ENCODE assay signal across 13 cellular contexts in the genomic region with DNA sequence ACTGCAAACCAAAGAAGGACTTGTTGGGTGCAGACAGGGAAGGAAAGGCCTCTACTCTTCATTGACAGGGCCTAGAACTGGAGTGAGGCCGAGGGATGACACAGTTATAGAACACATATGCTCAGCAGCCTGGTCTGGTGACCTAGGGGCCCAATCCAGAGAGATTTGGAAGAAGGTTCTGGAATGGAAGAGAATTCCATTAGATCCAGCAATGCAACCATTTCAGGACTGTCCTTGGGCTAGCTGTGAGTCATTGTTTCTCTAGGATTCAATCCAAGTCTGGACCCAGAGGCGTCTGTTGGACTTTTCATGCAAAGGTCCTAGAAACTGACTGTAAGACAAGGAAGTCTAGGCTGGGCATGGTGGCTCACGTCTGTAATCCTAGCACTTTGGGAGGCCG. TPM values are rescaled to one million over a fixed set of nuclear protein-coding genes. Genes with fewer than 3 reads are reported as not detected.
A peak's percentile ranks its signal among the peaks of the same experiment; 100 is the strongest.
DNase-seq lines count a peak whose midpoint lies in the region; ATAC-seq, FAIRE-seq and TF ChIP-seq lines count a peak whose summit lies in the region.
"Had no signal": no experiment of that assay in that cellular context is flagged by ENCODE, and none has a peak within 500 bp of the region (broad histone marks: within the 10 kb centered on the region; RNA-seq: fewer than 3 reads in every experiment).

No MANE protein-coding gene starts in this region.

- 52 to 72% methylated on average over 4 of the region's 4 CpGs for WGBS in heart right ventricle, 2 donors
- 67 to 71% (median 68%) methylated on average over 4 of the region's 4 CpGs for WGBS in small intestine, 3 donors
- 64% methylated on average over 4 of the region's 4 CpGs for whole genome bisulfite sequencing in esophagus muscularis mucosa

- no peak for TF ChIP-seq EP300 in esophagus muscularis mucosa (IDR thresholded peaks at IDR 0.05)

- H3K27ac ChIP-seq in heart right ventricle, result peak overlapping the region in 6 of 10 donors; percentile 38 to 84 (median 62)
- no peak overlapping the region for H3K27ac ChIP-seq in small intestine (ENCODE audit: low read depth in 1 of 2, low read length in 1 of 2)
- H3K27ac ChIP-seq in esophagus muscularis mucosa (replicated peaks in 1 of 4), result peak overlapping the region in 1 of 4 donors; percentile 2
- H3K27ac ChIP-seq: transverse colon had no signal

- TF ChIP-seq POLR2A in H54 (IDR thresholded peaks at IDR 0.05; ENCODE audit: low read depth, low read length) (no peak), esophagus muscularis mucosa (IDR thresholded peaks at IDR 0.05; ENCODE audit: low read depth) (no peak)

- peak; percentile 67 to 78 (median 72) for ATAC-seq in heart right ventricle
- no peak for ATAC-seq in GM19397 (IDR thresholded peaks at IDR 0.05; ENCODE audit: unreplicated experiment)
- ATAC-seq in GM21737 (IDR thresholded peaks at IDR 0.05; ENCODE audit: unreplicated experiment), result no peak

- DNase-seq in H54 (ENCODE audit: insufficient read length, low spot score) (peak; percentile 65), astrocyte of the cerebellum (ENCODE audit: low read depth) (peak; percentile 39), heart right ventricle (peak in 1 of 2 donors; percentile 18), small intestine (peak; percentile 44), esophagus muscularis mucosa (ENCODE audit: extremely low spot score) (no peak)
- no peak for DNase-seq in activated CD4-positive, alpha-beta T cell treated with anti-CD3 and anti-CD28 coated beads, Interleukin-2, amount 50 U/mL, for 48 hours
- DNase-seq: DMS79, H9, NCI-H1092, transverse colon had no signal

- no peak overlapping the region for H3K4me3 ChIP-seq in astrocyte of the cerebellum (ENCODE audit: low read depth, low read length)
- no peak overlapping the region for H3K4me3 ChIP-seq in heart right ventricle
- no peak overlapping the region for H3K4me3 ChIP-seq in small intestine (ENCODE audit: low read depth in 1 of 2, low read length in 2 of 2)
- no peak overlapping the region for H3K4me3 ChIP-seq in esophagus muscularis mucosa
- H3K4me3 ChIP-seq: transverse colon had no signal

- intact Hi-C loops in heart right ventricle (cut with DNase I) (loop anchor here in 1 of 10 donors (5.0 kb wide), 1 partner anchor 58 kb away; the partner anchor contains the start of gene WIPF3), esophagus muscularis mucosa (cut with DNase I) (no loop called here)

- H3K4me1 ChIP-seq in heart right ventricle (peaks cover 5 to 31% (median 29%) of the 10 kb centered on the region in 9 donors), small intestine (ENCODE audit: control insufficient read depth in 2 of 2, insufficient read depth in 1 of 2, low read depth in 1 of 2, low read length in 1 of 2) (no peaks in the 10 kb centered on the region), esophagus muscularis mucosa (peaks cover 18 to 24% (median 21%) of the 10 kb centered on the region in 4 donors)

- H3K27me3 ChIP-seq in heart right ventricle (no peaks in the 10 kb centered on the region), small intestine (ENCODE audit: control insufficient read depth in 2 of 2, insufficient read depth in 2 of 2, low read length in 2 of 2) (no peaks in the 10 kb centered on the region), esophagus muscularis mucosa (no peaks in the 10 kb centered on the region)
- H3K27me3 ChIP-seq: transverse colon had no signal

- H3K36me3 ChIP-seq in heart right ventricle (no peaks in the 10 kb centered on the region), small intestine (ENCODE audit: control insufficient read depth in 2 of 2, insufficient read depth in 2 of 2, low read length in 2 of 2) (no peaks in the 10 kb centered on the region), esophagus muscularis mucosa (no peaks in the 10 kb centered on the region)
- H3K36me3 ChIP-seq: transverse colon had no signal

- H3K9me3 ChIP-seq in heart right ventricle, result no peaks in the 10 kb centered on the region
- H3K9me3 ChIP-seq in small intestine (ENCODE audit: control insufficient read depth, low read depth), result no peaks in the 10 kb centered on the region
- H3K9me3 ChIP-seq in esophagus muscularis mucosa, result no peaks in the 10 kb centered on the region
- H3K9me3 ChIP-seq: transverse colon had no signal

- FAIRE-seq in H54 (lab: Jason Lieb, UNC), result no peak
- no peak for FAIRE-seq in small intestine (lab: Jason Lieb, UNC)

- in situ Hi-C loops in astrocyte of the cerebellum (cut with HindIII; ENCODE audit: low sequenced_read_pairs), result no loop called here

- TF ChIP-seq CTCF in astrocyte of the cerebellum (IDR thresholded peaks at IDR 0.05; ENCODE audit: low read depth, low read length, missing control alignments) (no peak), heart right ventricle (IDR thresholded peaks at IDR 0.05) (no peak), esophagus muscularis mucosa (IDR thresholded peaks at IDR 0.05) (no peak)

RNA-seq across cellular contexts. Expression of gene WIPF3, which starts 59.2 kb away (rescaled TPM):
- 10 to 100 TPM in 3 of 10 donors, 1 to 10 TPM in 7; 4.4 to 15.4 (median 7.7) TPM for total RNA-seq in heart right ventricle
- polyA plus RNA-seq in heart right ventricle, result 1 to 10 TPM; 1.1 to 6.7 TPM
- polyA plus RNA-seq in small intestine, result 1 to 10 TPM; 1.1 to 1.8 (median 1.6) TPM
- total RNA-seq in esophagus muscularis mucosa, result 10 to 100 TPM in 1 of 4 donors, 1 to 10 TPM in 3; 3.3 to 10.4 (median 6.2) TPM
- total RNA-seq: T-helper 2 cell treated with Interferon-gamma antibody and Interleukin-4, amounts not matched to agents 100 ng/mL and 5 ng/mL, for 36 hours had no signal

Comparison
In these comparisons a context has a peak if more than half of its experiments do, and no peak if none do; other contexts are left out.
1. DNase-seq: peak in H54 (single experiment), astrocyte of the cerebellum (single experiment) and small intestine (single experiment); none in esophagus muscularis mucosa (single experiment) and activated CD4-positive, alpha-beta T cell treated with anti-CD3 and anti-CD28 coated beads, Interleukin-2, amount 50 U/mL, for 48 hours (0 of 2).
2. ATAC-seq: peak in heart right ventricle (8 of 8); none in GM19397 (single experiment) and GM21737 (single experiment).
3. H3K27ac ChIP-seq: peak in heart right ventricle (6 of 10); none in small intestine (0 of 2).